Comparison of ENCODE assay signal across 8 cellular contexts in genomic region chr1:201016211-201016651, GRCh38. TPM values are rescaled to one million over a fixed set of nuclear protein-coding genes. Genes with fewer than 3 reads are reported as not detected.
DNase-seq lines count a peak whose midpoint lies in the region; ATAC-seq and TF ChIP-seq lines count a peak whose summit lies in the region.

No MANE protein-coding gene starts in this region.

- CTCF ChIA-PET in CD4-positive, alpha-beta memory T cell (lab: Charles Lee; ENCODE audit: partially characterized antibody): interaction anchor here (1.0 to 11.4 kb wide), 7 partner anchors 9 to 44 kb away, joined by 3 to 95 read pairs (median 4); no protein-coding TSS in a partner anchor

- no peak for TF ChIP-seq POLR2A in erythroblast (IDR thresholded peaks at IDR 0.05; ENCODE audit: low read length)

- H3K27ac ChIP-seq in CD4-positive, alpha-beta memory T cell (ENCODE audit: low read depth, low read length): no peak overlapping the region

- TF ChIP-seq CTCF in mesothelial cell of epicardium (IDR thresholded peaks at IDR 0.05; ENCODE audit: unreplicated experiment): no peak

- peaks cover 100% of the 10 kb centered on the region for H3K4me1 ChIP-seq in CD4-positive, alpha-beta memory T cell (ENCODE audit: insufficient read depth, low read length)

- intact Hi-C loops in CD4-positive, alpha-beta memory T cell (cut with micrococcal nuclease): no loop called here

- no peak for DNase-seq in CD4-positive, alpha-beta memory T cell
- DNase-seq in LHCN-M2 (ENCODE audit: low read depth) (peak; percentile 29), mesothelial cell of epicardium (ENCODE audit: low spot score in 2 of 2, unreplicated experiment in 2 of 2) (peak; percentile 71 to 85), NCI-H1930 (lab: John Stamatoyannopoulos, UW) (no peak), erythroblast (lab: John Stamatoyannopoulos, UW) (no peak), ecto neural progenitor cell (ENCODE audit: low spot score) (no peak)
- DNase-seq in activated naive CD4-positive, alpha-beta T cell treated with anti-CD3 and anti-CD28 coated beads, Interleukin-2, amount 50 U/mL, for 72 hours (ENCODE audit: low spot score in 2 of 2): no peak

- peak overlapping the region in 5 of 8 donors; percentile 21 to 75 (median 46) for H3K4me3 Mint-ChIP-seq in CD4-positive, alpha-beta memory T cell
- H3K4me3 Mint-ChIP-seq in mesothelial cell of epicardium: peak overlapping the region; percentile 52

- no peaks in the 10 kb centered on the region for H3K27me3 ChIP-seq in CD4-positive, alpha-beta memory T cell (ENCODE audit: insufficient read depth, low read length)

- POLR2A ChIA-PET in CD4-positive, alpha-beta memory T cell (lab: Charles Lee; ENCODE audit: partially characterized antibody): interaction anchor here (1.5 to 2.2 kb wide), 4 partner anchors 8 to 41 kb away, joined by 4 to 8 read pairs (median 6); partner anchors contain the start of gene KIF21B

- H3K27ac Mint-ChIP-seq in CD4-positive, alpha-beta memory T cell: peak overlapping the region; percentile 25 to 95 (median 80)
- H3K27ac Mint-ChIP-seq in activated naive CD4-positive, alpha-beta T cell treated with anti-CD3 and anti-CD28 coated beads, Interleukin-2, amount 50 U/mL, for 72 hours: peak overlapping the region; percentile 55 to 96
- H3K27ac Mint-ChIP-seq in mesothelial cell of epicardium: peak overlapping the region; percentile 80

- H3K36me3 Mint-ChIP-seq in CD4-positive, alpha-beta memory T cell: peaks cover 6 to 24% of the 10 kb centered on the region in 2 donors
- peaks cover 5 to 6% of the 10 kb centered on the region in 2 donors for H3K36me3 Mint-ChIP-seq in activated naive CD4-positive, alpha-beta T cell treated with anti-CD3 and anti-CD28 coated beads, Interleukin-2, amount 50 U/mL, for 72 hours
- no peaks in the 10 kb centered on the region for H3K36me3 Mint-ChIP-seq in mesothelial cell of epicardium

- H3K9me3 ChIP-seq in CD4-positive, alpha-beta memory T cell (ENCODE audit: control insufficient read depth in 1 of 2, low read length in 2 of 2): no peaks in the 10 kb centered on the region

- H3K36me3 ChIP-seq in CD4-positive, alpha-beta memory T cell (ENCODE audit: insufficient read depth, low read length): no peaks in the 10 kb centered on the region

- no peaks in the 10 kb centered on the region for H3K27me3 Mint-ChIP-seq in CD4-positive, alpha-beta memory T cell
- H3K27me3 Mint-ChIP-seq in mesothelial cell of epicardium (ENCODE audit: low read depth): peaks cover 15% of the 10 kb centered on the region

- no peaks in the 10 kb centered on the region for H3K9me3 Mint-ChIP-seq in CD4-positive, alpha-beta memory T cell
- H3K9me3 Mint-ChIP-seq in activated naive CD4-positive, alpha-beta T cell treated with anti-CD3 and anti-CD28 coated beads, Interleukin-2, amount 50 U/mL, for 72 hours: no peaks in the 10 kb centered on the region
- H3K9me3 Mint-ChIP-seq in mesothelial cell of epicardium: no peaks in the 10 kb centered on the region

- ATAC-seq in activated naive CD4-positive, alpha-beta T cell treated with anti-CD3 and anti-CD28 coated beads, Interleukin-2, amount 50 U/mL, for 72 hours: no peak
- ATAC-seq in HG03135 (IDR thresholded peaks at IDR 0.05; ENCODE audit: unreplicated experiment): no peak

- peaks cover 70 to 98% (median 85%) of the 10 kb centered on the region in 4 donors for H3K4me1 Mint-ChIP-seq in CD4-positive, alpha-beta memory T cell
- peaks cover 48% of the 10 kb centered on the region for H3K4me1 Mint-ChIP-seq in mesothelial cell of epicardium

- no peak overlapping the region for H3K4me3 ChIP-seq in CD4-positive, alpha-beta memory T cell (ENCODE audit: low read length in 2 of 2)

RNA-seq across cellular contexts. Expression of gene KIF21B, which starts 7.3 kb away (rescaled TPM):
- 10 to 100 TPM; 90.3 to 94.7 TPM for total RNA-seq in CD4-positive, alpha-beta memory T cell
- 10 to 100 TPM in 1 of 2 donors, under 1 TPM in 1; 0.55 to 10.4 TPM for polyA plus RNA-seq in CD4-positive, alpha-beta memory T cell
- total RNA-seq in LHCN-M2 (2014; rRNA removed) (under 0.01 and 0.06 TPM in 2 replicates), mesothelial cell of epicardium (6.5 to 7.0 TPM (median 6.9 TPM) in 3 replicates)
- polyA plus RNA-seq in LHCN-M2 (2012): 0.10 TPM
- total RNA-seq in activated naive CD4-positive, alpha-beta T cell treated with anti-CD3 and anti-CD28 coated beads, Interleukin-2, amount 50 U/mL, for 72 hours: 10 to 100 TPM; 55.9 to 58.1 TPM

Comparison
In these comparisons a context has a peak if more than half of its experiments do, and no peak if none do; other contexts are left out.
1. DNase-seq: peak in LHCN-M2 (single experiment) and mesothelial cell of epicardium (2 of 2); none in CD4-positive, alpha-beta memory T cell (0 of 5), activated naive CD4-positive, alpha-beta T cell treated with anti-CD3 and anti-CD28 coated beads, Interleukin-2, amount 50 U/mL, for 72 hours (0 of 2), NCI-H1930 (0 of 2), erythroblast (0 of 2) and ecto neural progenitor cell (single experiment).
2. Peak in every context shown above with its lines, with median percentiles within 50 percentile points of each other: H3K27ac Mint-ChIP-seq.